ENCODE assay signal across 8 cellular contexts in genomic region chr19:44807652-44808462, GRCh38. TPM values are rescaled to one million over a fixed set of nuclear protein-coding genes. Genes with fewer than 3 reads are reported as not detected.
DNase-seq lines count a peak whose midpoint lies in the region; ATAC-seq and TF ChIP-seq lines count a peak whose summit lies in the region.

No MANE protein-coding gene starts in this region.

- H3K4me3 ChIP-seq in SJCRH30 (peak overlapping the region; percentile 83), gastroesophageal sphincter (peak overlapping the region in 1 of 2 donors; percentile 66)

- ATAC-seq in gastroesophageal sphincter (peak; percentile 45), HG02678 (IDR thresholded peaks at IDR 0.05; ENCODE audit: unreplicated experiment) (no peak)

- H3K36me3 Mint-ChIP-seq in progenitor cell of endocrine pancreas (ENCODE audit: insufficient read depth), result peaks cover 10% of the 10 kb centered on the region

- peaks cover 11% of the 10 kb centered on the region for H3K4me1 ChIP-seq in SJCRH30
- peaks cover 0 to 41% (median 19%) of the 10 kb centered on the region in 3 donors for H3K4me1 ChIP-seq in gastroesophageal sphincter

- no peaks in the 10 kb centered on the region for H3K27me3 Mint-ChIP-seq in progenitor cell of endocrine pancreas

- peak overlapping the region; percentile 75 for H3K4me3 Mint-ChIP-seq in progenitor cell of endocrine pancreas (ENCODE audit: low read depth)

- peaks cover 24% of the 10 kb centered on the region for H3K4me1 Mint-ChIP-seq in progenitor cell of endocrine pancreas (ENCODE audit: low read depth)

- H3K9me3 Mint-ChIP-seq in progenitor cell of endocrine pancreas (ENCODE audit: low read depth), result no peaks in the 10 kb centered on the region

- DNase-seq in H4 (ENCODE audit: low spot score) (peak; percentile 18), SJCRH30 (peak; percentile 49 to 57), progenitor cell of endocrine pancreas (ENCODE audit: low spot score, unreplicated experiment) (peak; percentile 73), NCI-H526 (lab: John Stamatoyannopoulos, UW) (no peak), NCI-H1694 treated with DMSO at 0.1 percent for 48 hours (lab: John Stamatoyannopoulos, UW) (no peak)
- DNase-seq in stimulated activated naive CD4-positive, alpha-beta T cell (lab: John Stamatoyannopoulos, UW), result no peak

- TF ChIP-seq EP300 in gastroesophageal sphincter (IDR thresholded peaks at IDR 0.05), result no peak

- H3K36me3 ChIP-seq in SJCRH30 (no peaks in the 10 kb centered on the region), gastroesophageal sphincter (peaks cover 0 to 5% of the 10 kb centered on the region in 2 donors)

- no peak overlapping the region; the same call in 1 of the 2 replicates for H3K27ac ChIP-seq in SJCRH30
- peak overlapping the region in 3 of 4 donors; percentile 70 to 78 (median 77) for H3K27ac ChIP-seq in gastroesophageal sphincter

- H3K9me3 ChIP-seq in SJCRH30 (replicated peaks) (no peaks in the 10 kb centered on the region), gastroesophageal sphincter (no peaks in the 10 kb centered on the region)

- TF ChIP-seq POLR2A in gastroesophageal sphincter (IDR thresholded peaks at IDR 0.05), result no peak

- peak overlapping the region; percentile 98 for H3K27ac Mint-ChIP-seq in progenitor cell of endocrine pancreas

- H3K27me3 ChIP-seq in SJCRH30, result 0 out of 2 replicates have a peak, but pooled peaks cover 13% of the 10 kb centered on the region
- H3K27me3 ChIP-seq in gastroesophageal sphincter, result no peaks in the 10 kb centered on the region

- whole genome bisulfite sequencing in gastroesophageal sphincter (ENCODE audit: low coverage in 1 of 2), 2 donors, result 18 to 36% methylated on average over 7 to 8 of the region's 14 CpGs

- TF ChIP-seq CTCF in gastroesophageal sphincter (IDR thresholded peaks at IDR 0.05) (peak in 2 of 4 experiments; percentile 38 to 62), progenitor cell of endocrine pancreas (IDR thresholded peaks at IDR 0.05; ENCODE audit: unreplicated experiment) (peak; percentile 67)

RNA-seq across cellular contexts. Expression of gene BCAM, which starts 1.0 kb away (rescaled TPM):
- 5.8 and 6.2 TPM in 2 replicates for total RNA-seq in H4 (2014; rRNA removed; shearing (Covaris generic))
- total RNA-seq in SJCRH30 (2014; rRNA removed; shearing (Covaris generic)), result 15.5 and 15.9 TPM in 2 replicates
- total RNA-seq in gastroesophageal sphincter, result 10 to 100 TPM; 24.1 to 52.7 (median 36.9) TPM
- total RNA-seq in progenitor cell of endocrine pancreas, result 197 and 211 TPM in 2 replicates

RNA-seq across cellular contexts. Expression of gene CBLC, which starts 30.2 kb away (rescaled TPM):
- not detected in 2 replicates for total RNA-seq in H4 (2014; rRNA removed; shearing (Covaris generic))
- not detected in 2 replicates for total RNA-seq in SJCRH30 (2014; rRNA removed; shearing (Covaris generic))
- total RNA-seq in gastroesophageal sphincter (1 to 10 TPM in 1 of 4 donors, under 1 TPM in 1, not detected in 2; 0.93 to 1.0 TPM), progenitor cell of endocrine pancreas (15.4 and 16.2 TPM in 2 replicates)

RNA-seq across cellular contexts. Expression of gene NECTIN2, which starts 38.2 kb away (rescaled TPM):
- total RNA-seq in H4 (2014; rRNA removed; shearing (Covaris generic)), result 42.0 and 43.3 TPM in 2 replicates
- 46.0 and 50.2 TPM in 2 replicates for total RNA-seq in SJCRH30 (2014; rRNA removed; shearing (Covaris generic))
- total RNA-seq in gastroesophageal sphincter (10 to 100 TPM; 27.6 to 47.8 (median 41.6) TPM), progenitor cell of endocrine pancreas (201 and 203 TPM in 2 replicates)

RNA-seq across cellular contexts. Expression of gene BCL3, which starts 59.3 kb away (rescaled TPM):
- total RNA-seq in H4 (2014; rRNA removed; shearing (Covaris generic)), result 7.8 and 11.6 TPM in 2 replicates
- 7.3 and 10.0 TPM in 2 replicates for total RNA-seq in SJCRH30 (2014; rRNA removed; shearing (Covaris generic))
- 10 to 100 TPM; 13.2 to 37.7 (median 16.4) TPM for total RNA-seq in gastroesophageal sphincter
- total RNA-seq in progenitor cell of endocrine pancreas, result 2.9 and 3.8 TPM in 2 replicates

Comparison
In these comparisons a context has a peak if more than half of its experiments do, and no peak if none do; other contexts are left out.
1. DNase-seq: peak in H4 (single experiment), SJCRH30 (2 of 2) and progenitor cell of endocrine pancreas (single experiment); none in NCI-H526 (0 of 2), stimulated activated naive CD4-positive, alpha-beta T cell (0 of 6) and NCI-H1694 treated with DMSO at 0.1 percent for 48 hours (single experiment).